Comparison of ENCODE assay signal across 1 cellular context in the genomic region with DNA sequence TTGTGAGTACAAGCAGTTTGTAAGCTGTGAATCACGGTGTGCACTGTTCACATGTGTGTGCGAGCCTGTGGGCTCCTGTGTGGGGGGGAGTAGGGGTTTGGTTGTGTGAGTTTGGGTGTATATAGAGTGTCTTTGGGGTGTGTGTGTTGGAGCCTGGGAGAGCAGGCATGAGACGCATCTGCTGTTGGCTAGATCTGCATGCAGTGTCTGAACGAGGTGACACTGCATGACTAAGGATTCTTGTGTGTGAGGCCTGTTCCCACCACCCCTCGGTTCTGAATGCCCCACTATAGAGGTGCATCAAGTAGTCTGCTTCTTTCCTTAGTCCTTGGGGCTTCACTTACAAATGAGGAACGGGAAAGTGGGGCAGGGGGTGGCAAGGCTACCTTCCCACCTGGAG.
TF ChIP-seq lines count a peak whose summit lies in the region.

No MANE protein-coding gene starts in this region.

TF ChIP-seq in K562, 482 proteins besides CTCF, POLR2A, EP300 and RAD21 (continues in another document):
- TF ChIP-seq ZNF232 (CRISPR knock-in tag; IDR thresholded peaks at IDR 0.05) (no peak), CREB3 (tag; conservative IDR thresholded peaks at IDR 0.05; ENCODE audit: low read depth) (no peak), CLOCK (CRISPR knock-in tag; IDR thresholded peaks at IDR 0.05; ENCODE audit: borderline replicate concordance) (no peak), PHTF2 (CRISPR knock-in tag; IDR thresholded peaks at IDR 0.05) (no peak), HDAC8 (tag; IDR thresholded peaks at IDR 0.05) (no peak), NBN (IDR thresholded peaks at IDR 0.05; ENCODE audit: low read depth) (no peak), ZNF79 (CRISPR knock-in tag; IDR thresholded peaks at IDR 0.05; ENCODE audit: low read depth) (no peak), DLX4 (CRISPR knock-in tag; IDR thresholded peaks at IDR 0.05) (no peak), ZNF41 (CRISPR knock-in tag; conservative IDR thresholded peaks at IDR 0.05) (no peak), FUS (optimal IDR thresholded peaks at IDR 0.05; ENCODE audit: low read depth, low read length) (no peak), CAMTA2 (CRISPR knock-in tag; conservative IDR thresholded peaks at IDR 0.05) (no peak), XRCC4 (IDR thresholded peaks at IDR 0.05; ENCODE audit: extremely low read depth, insufficient read depth, insufficient read length) (no peak), GABPB1 (CRISPR knock-in tag; IDR thresholded peaks at IDR 0.05) (no peak), HMBOX1 (IDR thresholded peaks at IDR 0.05) (no peak), MCM5 (IDR thresholded peaks at IDR 0.05; ENCODE audit: low read depth) (no peak), ZNF561 (CRISPR knock-in tag; conservative IDR thresholded peaks at IDR 0.05) (no peak), ZNF668 (CRISPR knock-in tag; IDR thresholded peaks at IDR 0.05) (no peak), PML (IDR thresholded peaks at IDR 0.05; ENCODE audit: low read length) (no peak), ZNF77 (CRISPR knock-in tag; IDR thresholded peaks at IDR 0.05) (no peak), HBP1 (CRISPR knock-in tag; IDR thresholded peaks at IDR 0.05) (no peak), HNRNPH1 (optimal IDR thresholded peaks at IDR 0.05; ENCODE audit: low read depth, low read length) (no peak), ARNT (IDR thresholded peaks at IDR 0.05) (no peak), C11orf30 (IDR thresholded peaks at IDR 0.05; ENCODE audit: low read depth) (peak; percentile 79), SRF (CRISPR knock-in tag; IDR thresholded peaks at IDR 0.05) (no peak), E2F6 (IDR thresholded peaks at IDR 0.05; ENCODE audit: borderline replicate concordance in 1 of 2, extremely low read depth in 1 of 2, insufficient read depth in 1 of 2, insufficient read length in 1 of 2, low read depth in 1 of 2, low read length in 1 of 2, poor library complexity in 1 of 2, severe bottlenecking in 1 of 2) (peak in 1 of 2 experiments; percentile 54), ZNF324 (CRISPR knock-in tag; IDR thresholded peaks at IDR 0.05) (no peak), SMAD2 (IDR thresholded peaks at IDR 0.05; ENCODE audit: low read depth, low read length) (no peak), CREB1 (IDR thresholded peaks at IDR 0.05) (no peak), CREB1 (CRISPR knock-in tag; IDR thresholded peaks at IDR 0.05) (no peak), ZNF143 (CRISPR knock-in tag; IDR thresholded peaks at IDR 0.05) (no peak), MGA (IDR thresholded peaks at IDR 0.05) (peak; percentile 46), MAFK (IDR thresholded peaks at IDR 0.05; ENCODE audit: low read length) (peak; percentile 45; the same call in 1 of the 2 replicates)
- TF ChIP-seq, protein P1, sequence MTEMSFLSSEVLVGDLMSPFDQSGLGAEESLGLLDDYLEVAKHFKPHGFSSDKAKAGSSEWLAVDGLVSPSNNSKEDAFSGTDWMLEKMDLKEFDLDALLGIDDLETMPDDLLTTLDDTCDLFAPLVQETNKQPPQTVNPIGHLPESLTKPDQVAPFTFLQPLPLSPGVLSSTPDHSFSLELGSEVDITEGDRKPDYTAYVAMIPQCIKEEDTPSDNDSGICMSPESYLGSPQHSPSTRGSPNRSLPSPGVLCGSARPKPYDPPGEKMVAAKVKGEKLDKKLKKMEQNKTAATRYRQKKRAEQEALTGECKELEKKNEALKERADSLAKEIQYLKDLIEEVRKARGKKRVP (CRISPR knock-in tag; IDR thresholded peaks at IDR 0.05), result no peak
- TF ChIP-seq, protein P2, sequence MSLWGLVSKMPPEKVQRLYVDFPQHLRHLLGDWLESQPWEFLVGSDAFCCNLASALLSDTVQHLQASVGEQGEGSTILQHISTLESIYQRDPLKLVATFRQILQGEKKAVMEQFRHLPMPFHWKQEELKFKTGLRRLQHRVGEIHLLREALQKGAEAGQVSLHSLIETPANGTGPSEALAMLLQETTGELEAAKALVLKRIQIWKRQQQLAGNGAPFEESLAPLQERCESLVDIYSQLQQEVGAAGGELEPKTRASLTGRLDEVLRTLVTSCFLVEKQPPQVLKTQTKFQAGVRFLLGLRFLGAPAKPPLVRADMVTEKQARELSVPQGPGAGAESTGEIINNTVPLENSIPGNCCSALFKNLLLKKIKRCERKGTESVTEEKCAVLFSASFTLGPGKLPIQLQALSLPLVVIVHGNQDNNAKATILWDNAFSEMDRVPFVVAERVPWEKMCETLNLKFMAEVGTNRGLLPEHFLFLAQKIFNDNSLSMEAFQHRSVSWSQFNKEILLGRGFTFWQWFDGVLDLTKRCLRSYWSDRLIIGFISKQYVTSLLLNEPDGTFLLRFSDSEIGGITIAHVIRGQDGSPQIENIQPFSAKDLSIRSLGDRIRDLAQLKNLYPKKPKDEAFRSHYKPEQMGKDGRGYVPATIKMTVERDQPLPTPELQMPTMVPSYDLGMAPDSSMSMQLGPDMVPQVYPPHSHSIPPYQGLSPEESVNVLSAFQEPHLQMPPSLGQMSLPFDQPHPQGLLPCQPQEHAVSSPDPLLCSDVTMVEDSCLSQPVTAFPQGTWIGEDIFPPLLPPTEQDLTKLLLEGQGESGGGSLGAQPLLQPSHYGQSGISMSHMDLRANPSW (CRISPR knock-in tag; IDR thresholded peaks at IDR 0.05), result no peak
